1 cellular context compared by ENCODE assay signal in genomic region chr16:10918294-10919002, GRCh38.
A peak's percentile ranks its signal among the peaks of the same experiment; 100 is the strongest.
TF ChIP-seq lines count a peak whose summit lies in the region.

No MANE protein-coding gene starts in this region.

TF ChIP-seq in H1, 55 proteins besides CTCF, POLR2A, EP300 and RAD21:
- TF ChIP-seq FOSL1 (IDR thresholded peaks at IDR 0.05; ENCODE audit: insufficient read depth, low read depth, low read length) (no peak), USF2 (IDR thresholded peaks at IDR 0.05; ENCODE audit: low read length) (no peak), JUN (IDR thresholded peaks at IDR 0.05; ENCODE audit: low read depth, low read length) (no peak), SP1 (IDR thresholded peaks at IDR 0.05; ENCODE audit: low read depth, low read length) (no peak), SIX5 (IDR thresholded peaks at IDR 0.05; ENCODE audit: low read depth, low read length) (no peak), GTF2F1 (IDR thresholded peaks at IDR 0.05; ENCODE audit: borderline replicate concordance, low read depth, low read length) (no peak), TAF1 (IDR thresholded peaks at IDR 0.05; ENCODE audit: low read depth, low read length) (no peak), CREB1 (IDR thresholded peaks at IDR 0.05) (peak; percentile 50), SIRT6 (IDR thresholded peaks at IDR 0.05; ENCODE audit: low read length) (no peak), CBX5 (IDR thresholded peaks at IDR 0.05; ENCODE audit: low read depth, low read length) (no peak), KDM4A (IDR thresholded peaks at IDR 0.05; ENCODE audit: low read depth, low read length, severe bottlenecking) (no peak), POLR2AphosphoS5 (IDR thresholded peaks at IDR 0.05; ENCODE audit: low read depth, low read length) (no peak), TCF12 (IDR thresholded peaks at IDR 0.05; ENCODE audit: low read depth, low read length) (no peak), NANOG (IDR thresholded peaks at IDR 0.05; ENCODE audit: insufficient read depth, low read depth, low read length, poor library complexity, severe bottlenecking) (no peak), BRCA1 (IDR thresholded peaks at IDR 0.05; ENCODE audit: low read depth, low read length) (no peak), RFX5 (IDR thresholded peaks at IDR 0.05; ENCODE audit: borderline replicate concordance, low read depth, low read length) (no peak), SUZ12 (IDR thresholded peaks at IDR 0.05; ENCODE audit: low read length) (no peak), POU5F1 (IDR thresholded peaks at IDR 0.05; ENCODE audit: low read depth, low read length) (no peak), PHF8 (conservative IDR thresholded peaks at IDR 0.05; ENCODE audit: low read depth, low read length) (no peak), TBP (IDR thresholded peaks at IDR 0.05; ENCODE audit: low read depth, low read length) (no peak), GABPA (IDR thresholded peaks at IDR 0.05; ENCODE audit: borderline replicate concordance, insufficient read depth, low read length) (peak; percentile 39; the same call in 1 of the 2 replicates), MAFK (IDR thresholded peaks at IDR 0.05; ENCODE audit: low read depth, low read length) (no peak), EGR1 (IDR thresholded peaks at IDR 0.05; ENCODE audit: borderline replicate concordance, low read depth, low read length) (no peak), SAP30 (IDR thresholded peaks at IDR 0.05; ENCODE audit: insufficient read depth, insufficient replicate concordance, low read length) (no peak), CHD7 (IDR thresholded peaks at IDR 0.05; ENCODE audit: insufficient replicate concordance, low read length) (no peak), EZH2 (IDR thresholded peaks at IDR 0.05; ENCODE audit: low read depth, low read length, severe bottlenecking) (no peak), SIN3A (conservative IDR thresholded peaks at IDR 0.05 in 1 of 2, IDR thresholded peaks at IDR 0.05 in 1 of 2; ENCODE audit: low read depth in 1 of 2, low read length in 2 of 2) (peak in 1 of 2 experiments; percentile 46; a peak in 1 of 4 replicates), SRF (IDR thresholded peaks at IDR 0.05; ENCODE audit: low read depth, low read length) (no peak), YY1 (IDR thresholded peaks at IDR 0.05; ENCODE audit: low read depth, low read length) (peak; percentile 28; the same call in 1 of the 2 replicates), SP4 (IDR thresholded peaks at IDR 0.05; ENCODE audit: low read length) (no peak), KDM1A (IDR thresholded peaks at IDR 0.05; ENCODE audit: borderline replicate concordance, low read length) (no peak), MAX (IDR thresholded peaks at IDR 0.05) (0 out of 2 replicates have a peak, but pooled peaks have one; percentile 26), TEAD4 (IDR thresholded peaks at IDR 0.05; ENCODE audit: low read depth, low read length) (peak; percentile 60; the same call in 1 of the 2 replicates), BACH1 (IDR thresholded peaks at IDR 0.05; ENCODE audit: low read length) (0 out of 2 replicates have a peak, but pooled peaks have one; percentile 16), CBX8 (IDR thresholded peaks at IDR 0.05; ENCODE audit: borderline replicate concordance, low read depth, low read length) (no peak), BCL11A (IDR thresholded peaks at IDR 0.05; ENCODE audit: low read depth in 2 of 2, low read length in 2 of 2) (no peak), RXRA (IDR thresholded peaks at IDR 0.05; ENCODE audit: insufficient read depth, low read depth, low read length) (no peak), CEBPB (IDR thresholded peaks at IDR 0.05; ENCODE audit: low read depth, low read length) (no peak), ZNF274 (IDR thresholded peaks at IDR 0.05; ENCODE audit: borderline replicate concordance, extremely low read depth, low read length) (no peak), CHD1 (IDR thresholded peaks at IDR 0.05; ENCODE audit: low read depth, low read length) (no peak), CHD2 (IDR thresholded peaks at IDR 0.05; ENCODE audit: low read length) (no peak), RBBP5 (IDR thresholded peaks at IDR 0.05; ENCODE audit: borderline replicate concordance, low read depth, low read length) (no peak), KDM5A (IDR thresholded peaks at IDR 0.05; ENCODE audit: low read length) (no peak), ASH2L (IDR thresholded peaks at IDR 0.05; ENCODE audit: low read length) (no peak), HDAC2 (IDR thresholded peaks at IDR 0.05; ENCODE audit: borderline replicate concordance in 1 of 2, low read depth in 2 of 2, low read length in 2 of 2) (no peak)
- TF ChIP-seq, protein P1, sequence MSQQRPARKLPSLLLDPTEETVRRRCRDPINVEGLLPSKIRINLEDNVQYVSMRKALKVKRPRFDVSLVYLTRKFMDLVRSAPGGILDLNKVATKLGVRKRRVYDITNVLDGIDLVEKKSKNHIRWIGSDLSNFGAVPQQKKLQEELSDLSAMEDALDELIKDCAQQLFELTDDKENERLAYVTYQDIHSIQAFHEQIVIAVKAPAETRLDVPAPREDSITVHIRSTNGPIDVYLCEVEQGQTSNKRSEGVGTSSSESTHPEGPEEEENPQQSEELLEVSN (IDR thresholded peaks at IDR 0.05): no peak
- TF ChIP-seq, protein P2, sequence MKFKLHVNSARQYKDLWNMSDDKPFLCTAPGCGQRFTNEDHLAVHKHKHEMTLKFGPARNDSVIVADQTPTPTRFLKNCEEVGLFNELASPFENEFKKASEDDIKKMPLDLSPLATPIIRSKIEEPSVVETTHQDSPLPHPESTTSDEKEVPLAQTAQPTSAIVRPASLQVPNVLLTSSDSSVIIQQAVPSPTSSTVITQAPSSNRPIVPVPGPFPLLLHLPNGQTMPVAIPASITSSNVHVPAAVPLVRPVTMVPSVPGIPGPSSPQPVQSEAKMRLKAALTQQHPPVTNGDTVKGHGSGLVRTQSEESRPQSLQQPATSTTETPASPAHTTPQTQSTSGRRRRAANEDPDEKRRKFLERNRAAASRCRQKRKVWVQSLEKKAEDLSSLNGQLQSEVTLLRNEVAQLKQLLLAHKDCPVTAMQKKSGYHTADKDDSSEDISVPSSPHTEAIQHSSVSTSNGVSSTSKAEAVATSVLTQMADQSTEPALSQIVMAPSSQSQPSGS (IDR thresholded peaks at IDR 0.05; ENCODE audit: low read length): no peak
